ENCODE assay signal across 10 cellular contexts in genomic region chr10:11742779-11743298, GRCh38. TPM values are rescaled to one million over a fixed set of nuclear protein-coding genes. Genes with fewer than 3 reads are reported as not detected.
DNase-seq lines count a peak whose midpoint lies in the region; ATAC-seq, FAIRE-seq and TF ChIP-seq lines count a peak whose summit lies in the region.
"Had no signal": no experiment of that assay in that cellular context is flagged by ENCODE, and none has a peak within 500 bp of the region (broad histone marks: within the 10 kb centered on the region; RNA-seq: fewer than 3 reads in every experiment).

No MANE protein-coding gene starts in this region.

- H3K36me3 Mint-ChIP-seq in CD14-positive monocyte: peaks cover 9 to 15% of the 10 kb centered on the region in 2 donors
- H3K36me3 Mint-ChIP-seq in naive thymus-derived CD8-positive, alpha-beta T cell: no peaks in the 10 kb centered on the region
- no peaks in the 10 kb centered on the region for H3K36me3 Mint-ChIP-seq in activated CD4-positive, alpha-beta memory T cell treated with anti-CD3 and anti-CD28 coated beads, Interleukin-2, amount 10 ng/mL, durations not matched to agents 7 days and 5 days (ENCODE audit: low read depth)
- H3K36me3 Mint-ChIP-seq: natural killer cell treated with Interleukin-12 subunit alpha and Interleukin-12 subunit beta and Interleukin-15 and Interleukin-18, amount 100 ng/mL, for 72 hours had no signal

- no peaks in the 10 kb centered on the region for H3K9me1 ChIP-seq in endothelial cell of umbilical vein (replicated peaks; ENCODE audit: control insufficient read depth, extremely low read depth, insufficient read depth, low read length)

- H3K4me1 ChIP-seq in HUES48 (ENCODE audit: control insufficient read depth, insufficient read depth, low read length): peaks cover 2% of the 10 kb centered on the region; the same call in 1 of the 2 replicates
- H3K4me1 ChIP-seq in endothelial cell of umbilical vein (ENCODE audit: control insufficient read depth, extremely low read depth, insufficient read depth, low read length): peaks cover 3% of the 10 kb centered on the region

- FAIRE-seq in endothelial cell of umbilical vein (lab: Jason Lieb, UNC): no peak

- H2AFZ ChIP-seq in endothelial cell of umbilical vein (ENCODE audit: low read depth, low read length): peak overlapping the region; percentile 94

- peaks cover 38% of the 10 kb centered on the region for H3K4me1 Mint-ChIP-seq in CD14-positive monocyte
- H3K4me1 Mint-ChIP-seq in naive thymus-derived CD8-positive, alpha-beta T cell: peaks cover 5 to 17% (median 15%) of the 10 kb centered on the region in 4 donors
- peaks cover 7% of the 10 kb centered on the region for H3K4me1 Mint-ChIP-seq in activated CD4-positive, alpha-beta memory T cell treated with anti-CD3 and anti-CD28 coated beads, Interleukin-2, amount 10 ng/mL, durations not matched to agents 7 days and 5 days

- H3K27me3 ChIP-seq in HUES48 (ENCODE audit: control insufficient read depth, insufficient read depth, low read length) (no peaks in the 10 kb centered on the region), endothelial cell of umbilical vein (ENCODE audit: control insufficient read depth in 2 of 2, insufficient read depth in 2 of 2, low read length in 2 of 2) (peaks cover 0 to 2% of the 10 kb centered on the region in 2 experiments)

- peak overlapping the region; percentile 32 for H3K4me2 ChIP-seq in endothelial cell of umbilical vein (ENCODE audit: insufficient read depth, low read length)

- H3K9me3 Mint-ChIP-seq in CD14-positive monocyte: peaks cover 0 to 9% (median under 1%) of the 10 kb centered on the region in 7 donors
- peaks cover 0 to 3% (median 0%) of the 10 kb centered on the region in 9 donors for H3K9me3 Mint-ChIP-seq in naive thymus-derived CD8-positive, alpha-beta T cell
- peaks cover 5% of the 10 kb centered on the region for H3K9me3 Mint-ChIP-seq in activated CD4-positive, alpha-beta memory T cell treated with anti-CD3 and anti-CD28 coated beads, Interleukin-2, amount 10 ng/mL, durations not matched to agents 7 days and 5 days
- H3K9me3 Mint-ChIP-seq: natural killer cell treated with Interleukin-12 subunit alpha and Interleukin-12 subunit beta and Interleukin-15 and Interleukin-18, amount 100 ng/mL, for 72 hours had no signal

- H3K36me3 ChIP-seq in HUES48 (ENCODE audit: control insufficient read depth, insufficient read depth, low read length) (peaks cover 7% of the 10 kb centered on the region; the same call in 1 of the 2 replicates), endothelial cell of umbilical vein (ENCODE audit: control insufficient read depth in 2 of 2, extremely low read depth in 1 of 2, insufficient read depth in 2 of 2, low read length in 2 of 2) (no peaks in the 10 kb centered on the region)

- peak overlapping the region; percentile 71 for H3K4me3 ChIP-seq in HUES48 (ENCODE audit: low read depth, low read length)
- peak overlapping the region in 2 of 3 experiments; percentile 50 to 52 for H3K4me3 ChIP-seq in endothelial cell of umbilical vein (replicated peaks in 1 of 3; ENCODE audit: insufficient read depth in 1 of 3, low read depth in 1 of 3, low read length in 3 of 3)
- H3K4me3 ChIP-seq: SK-N-MC had no signal

- intact Hi-C loops in CD14-positive monocyte (cut with micrococcal nuclease): loop anchor here in 1 of 2 donors (10.0 kb wide), 1 partner anchor 128 kb away; the partner anchor contains the start of gene USP6NL
- intact Hi-C loops in endothelial cell of umbilical vein (cut with micrococcal nuclease): loop anchor here (5.0 kb wide), 1 partner anchor 226 kb away; no protein-coding TSS in a partner anchor

- no peaks in the 10 kb centered on the region for H3K9me3 ChIP-seq in HUES48 (ENCODE audit: control insufficient read depth, insufficient read depth, low read length)
- H3K9me3 ChIP-seq in endothelial cell of umbilical vein (replicated peaks; ENCODE audit: control insufficient read depth, insufficient read depth, low read length): no peaks in the 10 kb centered on the region

- TF ChIP-seq POLR2A in endothelial cell of umbilical vein (IDR thresholded peaks at IDR 0.05; ENCODE audit: low read depth, low read length): no peak

- H4K20me1 ChIP-seq in endothelial cell of umbilical vein (replicated peaks; ENCODE audit: control insufficient read depth, extremely low read depth, insufficient read depth, low read length): no peaks in the 10 kb centered on the region

- TF ChIP-seq CTCF in CD14-positive monocyte (IDR thresholded peaks at IDR 0.05): no peak
- no peak for TF ChIP-seq CTCF in endothelial cell of umbilical vein (IDR thresholded peaks at IDR 0.05; ENCODE audit: extremely low read depth in 1 of 2, insufficient read depth in 1 of 2, low read depth in 1 of 2, low read length in 2 of 2)

- peak overlapping the region; percentile 71 to 81 for H3K4me3 Mint-ChIP-seq in CD14-positive monocyte
- H3K4me3 Mint-ChIP-seq in naive thymus-derived CD8-positive, alpha-beta T cell: peak overlapping the region; percentile 58 to 83 (median 69)
- H3K4me3 Mint-ChIP-seq in activated CD4-positive, alpha-beta memory T cell treated with anti-CD3 and anti-CD28 coated beads, Interleukin-2, amount 10 ng/mL, durations not matched to agents 7 days and 5 days: no peak overlapping the region

- BruUV-seq in endothelial cell of umbilical vein (replicated peaks; lab: Mats Ljungman, UMichigan): no TSS peak

- DNase-seq in CD14-positive monocyte (ENCODE audit: low spot score) (no peak), endothelial cell of umbilical vein (ENCODE audit: low read depth, low spot score) (no peak), NCI-H1436 (lab: John Stamatoyannopoulos, UW) (no peak), NCI-H1694 (lab: John Stamatoyannopoulos, UW) (no peak), NCI-H2107 treated with DMSO at 0.1 percent for 48 hours (lab: John Stamatoyannopoulos, UW; ENCODE audit: unreplicated experiment) (no peak)
- peak in 1 of 10 donors; percentile 10 for DNase-seq in naive thymus-derived CD8-positive, alpha-beta T cell
- no peak for DNase-seq in activated CD4-positive, alpha-beta memory T cell treated with anti-CD3 and anti-CD28 coated beads, Interleukin-2, amount 10 ng/mL, durations not matched to agents 7 days and 5 days

- POLR2A ChIA-PET in endothelial cell of umbilical vein (lab: Charles Lee): no interaction called here
- POLR2A ChIA-PET in naive thymus-derived CD8-positive, alpha-beta T cell (lab: Charles Lee): interaction anchor here (1.7 kb wide), 1 partner anchor 14 kb away, joined by 4 read pairs; no protein-coding TSS in a partner anchor
- POLR2A ChIA-PET in activated CD4-positive, alpha-beta memory T cell treated with anti-CD3 and anti-CD28 coated beads, Interleukin-2, amount 10 ng/mL, durations not matched to agents 7 days and 5 days (lab: Charles Lee): no interaction called here

- peaks cover 2 to 15% (median 9%) of the 10 kb centered on the region in 3 donors for H3K27me3 Mint-ChIP-seq in CD14-positive monocyte (ENCODE audit: low read depth in 3 of 3)
- peaks cover 0 to 8% (median 6%) of the 10 kb centered on the region in 5 donors for H3K27me3 Mint-ChIP-seq in naive thymus-derived CD8-positive, alpha-beta T cell
- peaks cover 32% of the 10 kb centered on the region for H3K27me3 Mint-ChIP-seq in activated CD4-positive, alpha-beta memory T cell treated with anti-CD3 and anti-CD28 coated beads, Interleukin-2, amount 10 ng/mL, durations not matched to agents 7 days and 5 days

- no peaks in the 10 kb centered on the region for H3K79me2 ChIP-seq in endothelial cell of umbilical vein (ENCODE audit: control insufficient read depth, insufficient read depth, low read length)

- H3K9ac ChIP-seq in HUES48 (ENCODE audit: low read depth, low read length) (peak overlapping the region; percentile 72; the same call in 1 of the 2 replicates), endothelial cell of umbilical vein (replicated peaks; ENCODE audit: extremely low read depth, insufficient read depth, low read length) (peak overlapping the region; percentile 59)

- peak in 1 of 2 donors; percentile 11 for ATAC-seq in naive thymus-derived CD8-positive, alpha-beta T cell

- CTCF ChIA-PET in endothelial cell of umbilical vein (lab: Charles Lee): interaction anchor here (0.6 to 0.8 kb wide), 2 partner anchors 18 to 196 kb away, joined by 3 read pairs; no protein-coding TSS in a partner anchor
- CTCF ChIA-PET in activated CD4-positive, alpha-beta memory T cell treated with anti-CD3 and anti-CD28 coated beads, Interleukin-2, amount 10 ng/mL, durations not matched to agents 7 days and 5 days (lab: Charles Lee): no interaction called here

- peak overlapping the region in 1 of 7 donors; percentile 51 for H3K27ac Mint-ChIP-seq in CD14-positive monocyte
- peak overlapping the region in 1 of 10 donors; percentile 23 for H3K27ac Mint-ChIP-seq in naive thymus-derived CD8-positive, alpha-beta T cell
- H3K27ac Mint-ChIP-seq in activated CD4-positive, alpha-beta memory T cell treated with anti-CD3 and anti-CD28 coated beads, Interleukin-2, amount 10 ng/mL, durations not matched to agents 7 days and 5 days: no peak overlapping the region
- H3K27ac Mint-ChIP-seq: natural killer cell treated with Interleukin-12 subunit alpha and Interleukin-12 subunit beta and Interleukin-15 and Interleukin-18, amount 100 ng/mL, for 72 hours had no signal

- dilution Hi-C loops in endothelial cell of umbilical vein (cut with MboI; ENCODE audit: extremely low pct_ligation_motif_present, low sequenced_read_pairs): no loop called here

- H3K27ac ChIP-seq in HUES48 (ENCODE audit: low read depth, low read length) (no peak overlapping the region), endothelial cell of umbilical vein (ENCODE audit: insufficient read depth, low read depth, low read length) (no peak overlapping the region)
- H3K27ac ChIP-seq: SK-N-MC had no signal

TF ChIP-seq in endothelial cell of umbilical vein, 7 proteins besides CTCF, POLR2A, EP300 and RAD21 (continues in another document):
- TF ChIP-seq JUN (IDR thresholded peaks at IDR 0.05; ENCODE audit: borderline replicate concordance, insufficient read depth, insufficient read length, low read depth) (no peak), POLR2AphosphoS5 (IDR thresholded peaks at IDR 0.05; ENCODE audit: insufficient read depth, low read depth, low read length) (no peak)

RNA-seq across cellular contexts. Expression of gene ECHDC3, which starts 0.7 kb away (rescaled TPM):
- polyA plus RNA-seq in CD14-positive monocyte (10 to 100 TPM in 1 of 2 donors, 1 to 10 TPM in 1; 9.4 to 10.6 TPM), endothelial cell of umbilical vein (6.1 and 7.3 TPM in 2 replicates)
- total RNA-seq in endothelial cell of umbilical vein: 3.7 and 6.0 TPM in 2 replicates
- polyA plus RNA-seq in endothelial cell of umbilical vein (2011; cell fraction: cytosol; rRNA removed): 5.5 and 5.9 TPM in 2 replicates
- polyA plus RNA-seq in endothelial cell of umbilical vein (2011; cell fraction: nucleus; rRNA removed): 4.3 and 5.0 TPM in 2 replicates
- polyA plus RNA-seq in endothelial cell of umbilical vein (2012): 6.5 and 7.7 TPM in 2 replicates
- 2.3 and 5.2 TPM in 2 replicates for polyA minus RNA-seq in endothelial cell of umbilical vein
- polyA minus RNA-seq in endothelial cell of umbilical vein (2011; cell fraction: cytosol; rRNA and poly(A)+ RNA removed): 3.3 TPM
- 2.7 TPM in 2 replicates for polyA minus RNA-seq in endothelial cell of umbilical vein (2011; cell fraction: nucleus; rRNA and poly(A)+ RNA removed)
- under 1 TPM; 0.65 to 0.74 TPM for total RNA-seq in naive thymus-derived CD8-positive, alpha-beta T cell
- 1 to 10 TPM in 1 of 3 donors, under 1 TPM in 2; 0.14 to 1.7 (median 0.55) TPM for polyA plus RNA-seq in naive thymus-derived CD8-positive, alpha-beta T cell
- total RNA-seq in activated CD4-positive, alpha-beta memory T cell treated with anti-CD3 and anti-CD28 coated beads, Interleukin-2, amount 10 ng/mL, durations not matched to agents 7 days and 5 days: not detected
